11 cellular contexts compared by ENCODE assay signal in the genomic region with DNA sequence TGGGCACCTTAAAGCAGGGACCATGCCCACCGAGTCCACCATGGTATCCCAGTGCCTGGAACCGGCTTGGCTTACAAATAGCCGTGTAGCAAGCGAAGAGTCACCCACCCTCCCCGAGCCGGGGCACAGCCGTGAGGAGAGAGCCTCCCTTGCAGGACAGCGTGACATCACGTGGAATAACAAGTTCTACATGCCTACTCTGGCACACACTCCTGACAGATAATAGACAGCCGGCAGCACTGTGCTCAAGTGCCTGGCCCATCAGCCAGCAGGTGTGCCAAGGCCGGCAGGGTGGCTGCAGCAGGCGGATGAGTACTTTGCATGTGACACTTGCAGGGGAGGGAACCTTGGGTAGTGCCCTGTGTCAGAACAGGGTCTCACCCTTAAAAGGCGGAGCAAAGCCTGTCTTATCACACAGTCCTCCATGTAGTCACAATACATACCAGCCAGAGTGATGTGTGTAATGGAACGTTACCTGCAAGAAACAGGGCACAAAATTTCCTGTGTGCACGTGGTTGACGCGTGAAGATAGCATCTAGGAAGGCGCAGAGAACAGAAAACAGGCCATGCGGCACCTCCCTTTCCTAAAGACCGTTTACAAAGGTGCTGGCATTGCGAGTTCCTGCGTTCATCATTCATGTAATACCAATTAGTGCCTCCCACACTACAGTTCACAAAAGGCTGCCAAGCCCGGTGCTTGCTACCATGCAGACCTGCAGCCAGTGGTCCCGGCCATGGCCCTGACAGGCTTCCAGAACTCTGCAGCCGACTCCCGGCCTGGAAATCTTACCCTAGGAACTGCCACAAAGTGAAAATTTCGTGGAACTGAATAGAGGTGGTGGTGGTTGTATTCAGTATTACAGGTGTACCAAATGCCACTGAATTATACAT. TPM values are rescaled to one million over a fixed set of nuclear protein-coding genes. Genes with fewer than 3 reads are reported as not detected.
A peak's percentile ranks its signal among the peaks of the same experiment; 100 is the strongest.
DNase-seq lines count a peak whose midpoint lies in the region; ATAC-seq, FAIRE-seq and TF ChIP-seq lines count a peak whose summit lies in the region.
"Had no signal": no experiment of that assay in that cellular context is flagged by ENCODE, and none has a peak within 500 bp of the region (broad histone marks: within the 10 kb centered on the region; RNA-seq: fewer than 3 reads in every experiment).

No MANE protein-coding gene starts in this region.

- no peaks in the 10 kb centered on the region for H3K9me3 ChIP-seq in CD4-positive, CD25-positive, alpha-beta regulatory T cell (ENCODE audit: control insufficient read depth in 2 of 2, low read length in 2 of 2)
- H3K9me3 ChIP-seq: BLaER1 had no signal

- no peaks in the 10 kb centered on the region for H3K9me3 Mint-ChIP-seq in CD4-positive, CD25-positive, alpha-beta regulatory T cell
- H3K9me3 Mint-ChIP-seq: activated naive CD4-positive, alpha-beta T cell treated with anti-CD3 and anti-CD28 coated beads for 36 hours had no signal

- H3K4me3 ChIP-seq in CD4-positive, CD25-positive, alpha-beta regulatory T cell (ENCODE audit: low read depth, low read length), result no peak overlapping the region
- H3K4me3 ChIP-seq: BLaER1 had no signal

- H3K27me3 ChIP-seq in CD4-positive, CD25-positive, alpha-beta regulatory T cell (ENCODE audit: control insufficient read depth, insufficient read depth, low read length), result no peaks in the 10 kb centered on the region
- H3K27me3 ChIP-seq: BLaER1 had no signal

- H3K27ac ChIP-seq in CD4-positive, CD25-positive, alpha-beta regulatory T cell (ENCODE audit: insufficient read depth, low read length, poor library complexity, severe bottlenecking), result peak overlapping the region; percentile 25
- H3K27ac ChIP-seq in caudate nucleus (ENCODE audit: low read depth, low read length), result peak overlapping the region; percentile 6
- H3K27ac ChIP-seq: BLaER1 had no signal

- H3K27ac Mint-ChIP-seq in CD4-positive, CD25-positive, alpha-beta regulatory T cell, result no peak overlapping the region
- H3K27ac Mint-ChIP-seq: activated naive CD4-positive, alpha-beta T cell treated with anti-CD3 and anti-CD28 coated beads for 36 hours had no signal

- DNase-seq in CD4-positive, CD25-positive, alpha-beta regulatory T cell, result peak in 1 of 3 donors; percentile 74
- DNase-seq in NCI-H187 treated with DMSO at 0.1 percent for 48 hours (lab: John Stamatoyannopoulos, UW), result peak; percentile 4
- peak in 8 of 61 donors; percentile 9 to 54 (median 38) for DNase-seq in caudate nucleus (lab: John Stamatoyannopoulos, UW)
- DNase-seq in myocyte (ENCODE audit: low read depth), result peak; percentile 48
- DNase-seq in D721Med (ENCODE audit: insufficient read length, low spot score), result no peak
- DNase-seq in amniotic stem cell (lab: John Stamatoyannopoulos, UW), result no peak
- DNase-seq: activated CD4-positive, CD25-positive, alpha-beta regulatory T cell treated with anti-CD3 and anti-CD28 coated beads, Interleukin-2, amount 50 U/mL, for 72 hours; activated naive CD4-positive, alpha-beta T cell treated with anti-CD3 and anti-CD28 coated beads for 36 hours had no signal

- H3K36me3 ChIP-seq in CD4-positive, CD25-positive, alpha-beta regulatory T cell (ENCODE audit: control insufficient read depth, insufficient read depth, low read length), result peaks cover 42% of the 10 kb centered on the region

- H3K4me1 Mint-ChIP-seq in CD4-positive, CD25-positive, alpha-beta regulatory T cell, result peaks cover 10 to 61% (median 36%) of the 10 kb centered on the region in 4 donors

- H3K4me1 ChIP-seq in CD4-positive, CD25-positive, alpha-beta regulatory T cell (ENCODE audit: control insufficient read depth, insufficient read depth, low read length, poor library complexity, severe bottlenecking), result peaks cover 50% of the 10 kb centered on the region

- TF ChIP-seq CTCF in D721Med (IDR thresholded peaks at IDR 0.05; ENCODE audit: insufficient read depth, missing control alignments), result no peak

- peaks cover 5% of the 10 kb centered on the region for H3K36me3 Mint-ChIP-seq in CD4-positive, CD25-positive, alpha-beta regulatory T cell

- peak; percentile 45 to 61 for ATAC-seq in CD4-positive, CD25-positive, alpha-beta regulatory T cell (ENCODE audit: low read depth in 2 of 2)
- ATAC-seq in HG03457 (IDR thresholded peaks at IDR 0.05; ENCODE audit: unreplicated experiment) (no peak), GM21447 (IDR thresholded peaks at IDR 0.05; ENCODE audit: unreplicated experiment) (no peak)

- FAIRE-seq in D721Med (lab: Jason Lieb, UNC), result no peak

- H3K4me3 Mint-ChIP-seq in CD4-positive, CD25-positive, alpha-beta regulatory T cell, result peak overlapping the region in 1 of 4 donors; percentile 33
- H3K4me3 Mint-ChIP-seq: activated naive CD4-positive, alpha-beta T cell treated with anti-CD3 and anti-CD28 coated beads for 36 hours had no signal

- H3K27me3 Mint-ChIP-seq in CD4-positive, CD25-positive, alpha-beta regulatory T cell, result no peaks in the 10 kb centered on the region

RNA-seq across cellular contexts. Expression of a gene that starts 16.4 kb away (rescaled TPM):
- 194 TPM for total RNA-seq in CD4-positive, CD25-positive, alpha-beta regulatory T cell
- polyA plus RNA-seq in CD4-positive, CD25-positive, alpha-beta regulatory T cell, result 10 to 100 TPM; 54.8 to 73.4 (median 64.9) TPM
- 162 and 176 TPM in 2 replicates for total RNA-seq in myocyte
- 76.2 TPM for polyA plus RNA-seq in myocyte (2012)

RNA-seq across cellular contexts. Expression of a gene that starts 58.8 kb away (rescaled TPM):
- 48.4 TPM for total RNA-seq in CD4-positive, CD25-positive, alpha-beta regulatory T cell
- polyA plus RNA-seq in CD4-positive, CD25-positive, alpha-beta regulatory T cell, result 10 to 100 TPM; 16.1 to 19.7 (median 17.3) TPM
- total RNA-seq in myocyte, result 10.4 and 12.5 TPM in 2 replicates
- 8.0 TPM for polyA plus RNA-seq in myocyte (2012)

Comparison
In these comparisons a context has a peak if more than half of its experiments do, and no peak if none do; other contexts are left out.
1. ATAC-seq: peak in CD4-positive, CD25-positive, alpha-beta regulatory T cell (2 of 2); none in HG03457 (single experiment) and GM21447 (single experiment).
2. DNase-seq: peak in NCI-H187 treated with DMSO at 0.1 percent for 48 hours (single experiment) and myocyte (single experiment); none in D721Med (single experiment) and amniotic stem cell (single experiment).